ENCODE assay signal across 9 cellular contexts in the genomic region with DNA sequence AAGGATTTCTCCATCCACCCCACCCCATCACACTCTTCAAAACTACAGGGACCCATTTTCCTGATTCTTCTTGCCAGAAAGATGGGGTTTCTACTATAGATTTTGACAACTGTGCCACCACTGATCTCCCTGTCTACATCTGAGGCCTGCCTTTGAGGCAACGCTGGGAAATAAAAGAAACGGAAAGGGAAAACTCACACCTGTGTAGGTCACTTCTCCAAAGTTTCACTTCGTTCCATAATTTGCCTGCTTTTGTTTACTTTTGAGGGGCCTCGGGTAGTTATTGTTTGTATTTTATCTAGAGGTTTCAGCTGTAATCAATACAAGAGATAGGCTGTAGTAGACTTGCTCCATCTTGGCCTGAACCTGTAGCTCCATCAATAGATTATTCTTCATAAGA.
"Had no signal": no experiment of that assay in that cellular context is flagged by ENCODE, and none has a peak within 500 bp of the region (broad histone marks: within the 10 kb centered on the region; RNA-seq: fewer than 3 reads in every experiment).

No MANE protein-coding gene starts in this region.

- H3K27ac ChIP-seq: GM23248, HL-60 had no signal

- H3K4me3 Mint-ChIP-seq: HFFc6, IgD-negative memory B cell had no signal

- FAIRE-seq: HepG2 had no signal

- H3K9me3 ChIP-seq: HAP-1 had no signal

- H3K27ac Mint-ChIP-seq: HFFc6, IgD-negative memory B cell had no signal

- ATAC-seq: HCT116, HepG2 had no signal

- DNase-seq: GM23248, GOT3, H7, HFFc6 had no signal

- H3K4me1 ChIP-seq: HAP-1 had no signal

- H3K4me1 Mint-ChIP-seq: IgD-negative memory B cell had no signal

- H2AFZ ChIP-seq: GM23248 had no signal

- H3K9ac ChIP-seq: GM23248 had no signal

- H3K4me3 ChIP-seq: GM23248, HAP-1 had no signal

- H3K9me3 Mint-ChIP-seq: HFFc6, IgD-negative memory B cell had no signal

- H3K27me3 Mint-ChIP-seq: IgD-negative memory B cell had no signal
